In the genomic region with DNA sequence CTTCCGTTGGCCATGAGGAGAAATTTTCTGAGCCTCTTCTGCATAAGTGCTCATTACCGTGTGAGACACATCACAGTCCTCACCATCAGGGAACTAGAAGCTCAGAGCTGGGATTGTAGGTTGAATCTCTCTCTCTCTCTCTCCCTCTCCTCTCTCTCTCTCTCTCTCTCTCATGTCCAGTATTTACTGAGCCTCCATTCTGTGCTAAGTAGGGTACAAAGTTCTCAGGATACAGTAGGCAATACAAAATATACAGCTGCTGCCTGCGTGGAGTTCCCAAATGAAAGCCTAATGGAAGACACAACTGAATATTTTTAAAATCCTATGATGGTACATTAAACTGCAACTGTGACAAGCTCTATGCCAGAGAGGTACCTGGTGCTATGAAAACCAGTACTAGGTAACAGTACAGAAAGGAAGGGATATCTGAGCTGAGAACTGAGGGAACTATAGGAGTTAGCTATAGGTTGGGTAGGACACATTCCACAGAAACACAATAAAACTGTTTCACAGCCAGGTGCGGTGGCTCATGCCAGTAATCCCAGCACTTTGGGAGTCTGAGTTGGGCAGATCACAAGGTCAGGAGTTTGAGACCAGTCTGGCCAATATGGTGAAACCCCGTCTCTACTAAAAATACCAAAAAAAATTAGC, we compare ENCODE assay signal across 1 cellular context.
TF ChIP-seq lines count a peak whose summit lies in the region.

No MANE protein-coding gene starts in this region.

TF ChIP-seq in HepG2, 621 proteins besides CTCF, POLR2A, EP300 and RAD21 (continued from another document and continues in another):
- TF ChIP-seq, protein P1, sequence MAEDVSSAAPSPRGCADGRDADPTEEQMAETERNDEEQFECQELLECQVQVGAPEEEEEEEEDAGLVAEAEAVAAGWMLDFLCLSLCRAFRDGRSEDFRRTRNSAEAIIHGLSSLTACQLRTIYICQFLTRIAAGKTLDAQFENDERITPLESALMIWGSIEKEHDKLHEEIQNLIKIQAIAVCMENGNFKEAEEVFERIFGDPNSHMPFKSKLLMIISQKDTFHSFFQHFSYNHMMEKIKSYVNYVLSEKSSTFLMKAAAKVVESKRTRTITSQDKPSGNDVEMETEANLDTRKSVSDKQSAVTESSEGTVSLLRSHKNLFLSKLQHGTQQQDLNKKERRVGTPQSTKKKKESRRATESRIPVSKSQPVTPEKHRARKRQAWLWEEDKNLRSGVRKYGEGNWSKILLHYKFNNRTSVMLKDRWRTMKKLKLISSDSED (CRISPR knock-in tag; IDR thresholded peaks at IDR 0.05), result no peak
- TF ChIP-seq NCOR1 (IDR thresholded peaks at IDR 0.05; ENCODE audit: borderline replicate concordance, low read length), result peak; percentile 89
- TF ChIP-seq ZNF335 (CRISPR knock-in tag; IDR thresholded peaks at IDR 0.05), result no peak
- TF ChIP-seq CHD4 (IDR thresholded peaks at IDR 0.05; ENCODE audit: borderline replicate concordance, low read length), result no peak
- TF ChIP-seq XBP1 (CRISPR knock-in tag; IDR thresholded peaks at IDR 0.05), result no peak
- TF ChIP-seq ZNF362 (CRISPR knock-in tag; IDR thresholded peaks at IDR 0.05; ENCODE audit: borderline replicate concordance), result no peak
- TF ChIP-seq SP1 (IDR thresholded peaks at IDR 0.05), result no peak
- no peak for TF ChIP-seq SP1 (CRISPR knock-in tag; IDR thresholded peaks at IDR 0.05)
- peak; percentile 37; the same call in 1 of the 2 replicates for TF ChIP-seq FOXA1 (IDR thresholded peaks at IDR 0.05)
- TF ChIP-seq FOXA1 (CRISPR knock-in tag; IDR thresholded peaks at IDR 0.05), result peak; percentile 90
- no peak for TF ChIP-seq MBD4 (IDR thresholded peaks at IDR 0.05; ENCODE audit: borderline replicate concordance, low read length)
- TF ChIP-seq ZNF569 (CRISPR knock-in tag; IDR thresholded peaks at IDR 0.05; ENCODE audit: borderline replicate concordance), result no peak
- TF ChIP-seq ZNF839 (CRISPR knock-in tag; IDR thresholded peaks at IDR 0.05; ENCODE audit: borderline replicate concordance), result no peak
- no peak for TF ChIP-seq STAT5B (CRISPR knock-in tag; IDR thresholded peaks at IDR 0.05)
- no peak for TF ChIP-seq ZNF776 (CRISPR knock-in tag; IDR thresholded peaks at IDR 0.05)
- TF ChIP-seq IKZF5 (CRISPR knock-in tag; IDR thresholded peaks at IDR 0.05), result no peak
- TF ChIP-seq ZBTB25 (CRISPR knock-in tag; IDR thresholded peaks at IDR 0.05), result no peak
- no peak for TF ChIP-seq ZFP91 (CRISPR knock-in tag; IDR thresholded peaks at IDR 0.05; ENCODE audit: borderline replicate concordance)
- TF ChIP-seq MZF1 (CRISPR knock-in tag; IDR thresholded peaks at IDR 0.05; ENCODE audit: borderline replicate concordance), result no peak
- TF ChIP-seq ZNF414 (CRISPR knock-in tag; IDR thresholded peaks at IDR 0.05), result 0 out of 2 replicates have a peak, but pooled peaks have one; percentile 32
- TF ChIP-seq RBM22 (optimal IDR thresholded peaks at IDR 0.05; ENCODE audit: low read length), result no peak
- TF ChIP-seq, protein P2, sequence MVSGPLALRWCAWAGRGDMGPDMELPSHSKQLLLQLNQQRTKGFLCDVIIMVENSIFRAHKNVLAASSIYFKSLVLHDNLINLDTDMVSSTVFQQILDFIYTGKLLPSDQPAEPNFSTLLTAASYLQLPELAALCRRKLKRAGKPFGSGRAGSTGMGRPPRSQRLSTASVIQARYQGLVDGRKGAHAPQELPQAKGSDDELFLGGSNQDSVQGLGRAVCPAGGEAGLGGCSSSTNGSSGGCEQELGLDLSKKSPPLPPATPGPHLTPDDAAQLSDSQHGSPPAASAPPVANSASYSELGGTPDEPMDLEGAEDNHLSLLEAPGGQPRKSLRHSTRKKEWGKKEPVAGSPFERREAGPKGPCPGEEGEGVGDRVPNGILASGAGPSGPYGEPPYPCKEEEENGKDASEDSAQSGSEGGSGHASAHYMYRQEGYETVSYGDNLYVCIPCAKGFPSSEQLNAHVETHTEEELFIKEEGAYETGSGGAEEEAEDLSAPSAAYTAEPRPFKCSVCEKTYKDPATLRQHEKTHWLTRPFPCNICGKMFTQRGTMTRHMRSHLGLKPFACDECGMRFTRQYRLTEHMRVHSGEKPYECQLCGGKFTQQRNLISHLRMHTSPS (CRISPR knock-in tag; IDR thresholded peaks at IDR 0.05; ENCODE audit: low read depth), result no peak
- TF ChIP-seq, protein P3, sequence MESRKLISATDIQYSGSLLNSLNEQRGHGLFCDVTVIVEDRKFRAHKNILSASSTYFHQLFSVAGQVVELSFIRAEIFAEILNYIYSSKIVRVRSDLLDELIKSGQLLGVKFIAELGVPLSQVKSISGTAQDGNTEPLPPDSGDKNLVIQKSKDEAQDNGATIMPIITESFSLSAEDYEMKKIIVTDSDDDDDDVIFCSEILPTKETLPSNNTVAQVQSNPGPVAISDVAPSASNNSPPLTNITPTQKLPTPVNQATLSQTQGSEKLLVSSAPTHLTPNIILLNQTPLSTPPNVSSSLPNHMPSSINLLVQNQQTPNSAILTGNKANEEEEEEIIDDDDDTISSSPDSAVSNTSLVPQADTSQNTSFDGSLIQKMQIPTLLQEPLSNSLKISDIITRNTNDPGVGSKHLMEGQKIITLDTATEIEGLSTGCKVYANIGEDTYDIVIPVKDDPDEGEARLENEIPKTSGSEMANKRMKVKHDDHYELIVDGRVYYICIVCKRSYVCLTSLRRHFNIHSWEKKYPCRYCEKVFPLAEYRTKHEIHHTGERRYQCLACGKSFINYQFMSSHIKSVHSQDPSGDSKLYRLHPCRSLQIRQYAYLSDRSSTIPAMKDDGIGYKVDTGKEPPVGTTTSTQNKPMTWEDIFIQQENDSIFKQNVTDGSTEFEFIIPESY (CRISPR knock-in tag; IDR thresholded peaks at IDR 0.05), result no peak
- TF ChIP-seq ISX (CRISPR knock-in tag; conservative IDR thresholded peaks at IDR 0.05), result no peak
- TF ChIP-seq HMGXB4 (CRISPR knock-in tag; IDR thresholded peaks at IDR 0.05; ENCODE audit: borderline replicate concordance in 1 of 2, low read depth in 1 of 2), result no peak
- TF ChIP-seq ZNF296 (CRISPR knock-in tag; conservative IDR thresholded peaks at IDR 0.05), result no peak
- TF ChIP-seq ONECUT2 (CRISPR knock-in tag; IDR thresholded peaks at IDR 0.05), result no peak
- no peak for TF ChIP-seq ZNF136 (CRISPR knock-in tag; IDR thresholded peaks at IDR 0.05; ENCODE audit: low read depth)
- TF ChIP-seq, protein P4, sequence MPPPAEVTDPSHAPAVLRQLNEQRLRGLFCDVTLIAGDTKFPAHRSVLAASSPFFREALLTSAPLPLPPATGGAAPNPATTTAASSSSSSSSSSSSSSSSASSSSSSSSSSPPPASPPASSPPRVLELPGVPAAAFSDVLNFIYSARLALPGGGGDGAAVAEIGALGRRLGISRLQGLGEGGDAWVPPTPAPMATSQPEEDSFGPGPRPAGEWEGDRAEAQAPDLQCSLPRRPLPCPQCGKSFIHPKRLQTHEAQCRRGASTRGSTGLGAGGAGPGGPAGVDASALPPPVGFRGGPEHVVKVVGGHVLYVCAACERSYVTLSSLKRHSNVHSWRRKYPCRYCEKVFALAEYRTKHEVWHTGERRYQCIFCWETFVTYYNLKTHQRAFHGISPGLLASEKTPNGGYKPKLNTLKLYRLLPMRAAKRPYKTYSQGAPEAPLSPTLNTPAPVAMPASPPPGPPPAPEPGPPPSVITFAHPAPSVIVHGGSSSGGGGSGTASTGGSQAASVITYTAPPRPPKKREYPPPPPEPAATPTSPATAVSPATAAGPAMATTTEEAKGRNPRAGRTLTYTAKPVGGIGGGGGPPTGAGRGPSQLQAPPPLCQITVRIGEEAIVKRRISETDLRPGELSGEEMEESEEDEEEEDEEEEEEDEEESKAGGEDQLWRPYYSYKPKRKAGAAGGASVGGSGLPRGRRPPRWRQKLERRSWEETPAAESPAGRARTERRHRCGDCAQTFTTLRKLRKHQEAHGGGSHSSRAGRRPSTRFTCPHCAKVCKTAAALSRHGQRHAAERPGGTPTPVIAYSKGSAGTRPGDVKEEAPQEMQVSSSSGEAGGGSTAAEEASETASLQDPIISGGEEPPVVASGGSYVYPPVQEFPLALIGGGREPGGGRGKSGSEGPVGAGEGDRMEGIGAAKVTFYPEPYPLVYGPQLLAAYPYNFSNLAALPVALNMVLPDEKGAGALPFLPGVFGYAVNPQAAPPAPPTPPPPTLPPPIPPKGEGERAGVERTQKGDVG (CRISPR knock-in tag; IDR thresholded peaks at IDR 0.05; ENCODE audit: borderline replicate concordance), result no peak
- TF ChIP-seq TIGD3 (CRISPR knock-in tag; IDR thresholded peaks at IDR 0.05; ENCODE audit: borderline replicate concordance), result no peak
- TF ChIP-seq KMT2B (CRISPR knock-in tag; IDR thresholded peaks at IDR 0.05), result no peak
- TF ChIP-seq KAT7 (CRISPR knock-in tag; IDR thresholded peaks at IDR 0.05; ENCODE audit: borderline replicate concordance), result no peak
- TF ChIP-seq TFDP2 (CRISPR knock-in tag; IDR thresholded peaks at IDR 0.05), result 0 out of 2 replicates have a peak, but pooled peaks have one; percentile 11
- 0 out of 2 replicates have a peak, but pooled peaks have one; percentile 25 for TF ChIP-seq ISL2 (CRISPR knock-in tag; IDR thresholded peaks at IDR 0.05)
- TF ChIP-seq RELA (CRISPR knock-in tag; IDR thresholded peaks at IDR 0.05), result no peak
- no peak for TF ChIP-seq NFYB (CRISPR knock-in tag; IDR thresholded peaks at IDR 0.05)
- no peak for TF ChIP-seq ZNF672 (CRISPR knock-in tag; IDR thresholded peaks at IDR 0.05)
